1 cellular context compared by ENCODE assay signal in the genomic region with DNA sequence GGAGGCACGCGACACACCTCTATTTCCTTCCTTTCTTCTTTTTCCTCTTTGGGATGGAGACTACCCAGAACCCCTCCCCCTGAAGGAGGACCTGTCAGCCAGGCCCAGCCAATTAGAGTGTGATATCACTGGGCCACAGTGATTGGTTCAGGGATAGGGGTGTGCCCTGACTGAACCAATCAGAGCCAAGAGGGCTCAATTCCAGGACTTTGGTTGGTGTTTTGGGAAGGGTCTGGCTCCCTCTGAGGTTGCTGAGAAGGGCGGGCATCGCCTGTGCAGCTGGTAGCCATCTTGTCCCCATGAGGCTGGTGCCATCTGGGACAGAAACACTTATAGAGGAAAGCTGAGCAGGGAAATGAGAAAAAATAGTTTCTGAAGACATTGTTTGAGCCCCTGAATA.
TF ChIP-seq lines count a peak whose summit lies in the region.

No MANE protein-coding gene starts in this region.

TF ChIP-seq in GM23338, 12 proteins besides CTCF, POLR2A, EP300 and RAD21 (continued from another document):
- TF ChIP-seq STAT1 (IDR thresholded peaks at IDR 0.05; ENCODE audit: unreplicated experiment): no peak
- no peak for TF ChIP-seq POLR2AphosphoS5 (IDR thresholded peaks at IDR 0.05; ENCODE audit: low read depth)
